Comparison of ENCODE assay signal across 1 cellular context in genomic region chr20:6122873-6123649, GRCh38.
TF ChIP-seq lines count a peak whose summit lies in the region.

Gene FERMT1 (minus strand): TSS chr20:6123030. CDS start chr20:6119554, 3,476 bp downstream.

TF ChIP-seq in WTC11, 78 proteins besides CTCF, POLR2A, EP300 and RAD21 (continued from another document):
- TF ChIP-seq ZBTB43 (CRISPR knock-in tag; IDR thresholded peaks at IDR 0.05) (peak; percentile 64; the same call in 1 of the 2 replicates), CDX4 (CRISPR knock-in tag; IDR thresholded peaks at IDR 0.05; ENCODE audit: borderline replicate concordance) (no peak), ZNF423 (CRISPR knock-in tag; IDR thresholded peaks at IDR 0.05) (peak; percentile 91), ZNF263 (CRISPR knock-in tag; IDR thresholded peaks at IDR 0.05; ENCODE audit: low read depth) (no peak), CBFB (CRISPR knock-in tag; IDR thresholded peaks at IDR 0.05; ENCODE audit: low read depth) (no peak), OVOL2 (CRISPR knock-in tag; IDR thresholded peaks at IDR 0.05; ENCODE audit: borderline replicate concordance) (no peak), ERG (CRISPR knock-in tag; IDR thresholded peaks at IDR 0.05) (no peak), IRF1 (CRISPR knock-in tag; IDR thresholded peaks at IDR 0.05) (no peak), ZNF281 (CRISPR knock-in tag; IDR thresholded peaks at IDR 0.05) (no peak), ZNF219 (CRISPR knock-in tag; IDR thresholded peaks at IDR 0.05; ENCODE audit: borderline replicate concordance) (no peak), NFATC4 (CRISPR knock-in tag; IDR thresholded peaks at IDR 0.05) (no peak), TEAD1 (CRISPR knock-in tag; IDR thresholded peaks at IDR 0.05) (peak; percentile 54; the same call in 1 of the 2 replicates), JUN (CRISPR knock-in tag; IDR thresholded peaks at IDR 0.05) (no peak), ZNF232 (CRISPR knock-in tag; IDR thresholded peaks at IDR 0.05) (no peak; the same call in 1 of the 2 replicates), FOXP4 (CRISPR knock-in tag; IDR thresholded peaks at IDR 0.05) (peak; percentile 14; the same call in 1 of the 2 replicates), HMGA2 (CRISPR knock-in tag; IDR thresholded peaks at IDR 0.05) (no peak), STAT6 (CRISPR knock-in tag; conservative IDR thresholded peaks at IDR 0.05; ENCODE audit: low read depth) (no peak), TP53 (CRISPR knock-in tag; IDR thresholded peaks at IDR 0.05) (no peak), ATF2 (CRISPR knock-in tag; IDR thresholded peaks at IDR 0.05; ENCODE audit: borderline replicate concordance, low read depth) (no peak), ZNF416 (CRISPR knock-in tag; IDR thresholded peaks at IDR 0.05) (no peak)
- TF ChIP-seq, protein P1, sequence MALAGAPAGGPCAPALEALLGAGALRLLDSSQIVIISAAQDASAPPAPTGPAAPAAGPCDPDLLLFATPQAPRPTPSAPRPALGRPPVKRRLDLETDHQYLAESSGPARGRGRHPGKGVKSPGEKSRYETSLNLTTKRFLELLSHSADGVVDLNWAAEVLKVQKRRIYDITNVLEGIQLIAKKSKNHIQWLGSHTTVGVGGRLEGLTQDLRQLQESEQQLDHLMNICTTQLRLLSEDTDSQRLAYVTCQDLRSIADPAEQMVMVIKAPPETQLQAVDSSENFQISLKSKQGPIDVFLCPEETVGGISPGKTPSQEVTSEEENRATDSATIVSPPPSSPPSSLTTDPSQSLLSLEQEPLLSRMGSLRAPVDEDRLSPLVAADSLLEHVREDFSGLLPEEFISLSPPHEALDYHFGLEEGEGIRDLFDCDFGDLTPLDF (CRISPR knock-in tag; IDR thresholded peaks at IDR 0.05), result peak; percentile 66; the same call in 1 of the 2 replicates
- TF ChIP-seq, protein P2, sequence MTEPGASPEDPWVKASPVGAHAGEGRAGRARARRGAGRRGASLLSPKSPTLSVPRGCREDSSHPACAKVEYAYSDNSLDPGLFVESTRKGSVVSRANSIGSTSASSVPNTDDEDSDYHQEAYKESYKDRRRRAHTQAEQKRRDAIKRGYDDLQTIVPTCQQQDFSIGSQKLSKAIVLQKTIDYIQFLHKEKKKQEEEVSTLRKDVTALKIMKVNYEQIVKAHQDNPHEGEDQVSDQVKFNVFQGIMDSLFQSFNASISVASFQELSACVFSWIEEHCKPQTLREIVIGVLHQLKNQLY (CRISPR knock-in tag; IDR thresholded peaks at IDR 0.05), result no peak
- TF ChIP-seq, protein P3, sequence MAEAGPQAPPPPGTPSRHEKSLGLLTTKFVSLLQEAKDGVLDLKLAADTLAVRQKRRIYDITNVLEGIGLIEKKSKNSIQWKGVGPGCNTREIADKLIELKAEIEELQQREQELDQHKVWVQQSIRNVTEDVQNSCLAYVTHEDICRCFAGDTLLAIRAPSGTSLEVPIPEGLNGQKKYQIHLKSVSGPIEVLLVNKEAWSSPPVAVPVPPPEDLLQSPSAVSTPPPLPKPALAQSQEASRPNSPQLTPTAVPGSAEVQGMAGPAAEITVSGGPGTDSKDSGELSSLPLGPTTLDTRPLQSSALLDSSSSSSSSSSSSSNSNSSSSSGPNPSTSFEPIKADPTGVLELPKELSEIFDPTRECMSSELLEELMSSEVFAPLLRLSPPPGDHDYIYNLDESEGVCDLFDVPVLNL (CRISPR knock-in tag; IDR thresholded peaks at IDR 0.05; ENCODE audit: borderline replicate concordance, low read depth), result no peak
